36 cellular contexts compared by ENCODE assay signal in genomic region chr2:234714711-234715110, GRCh38.
"Had no signal": no experiment of that assay in that cellular context is flagged by ENCODE, and none has a peak within 500 bp of the region (broad histone marks: within the 10 kb centered on the region; RNA-seq: fewer than 3 reads in every experiment).

No MANE protein-coding gene starts in this region.

- H3K4me1 Mint-ChIP-seq: activated naive CD8-positive, alpha-beta T cell treated with anti-CD3 and anti-CD28 coated beads for 36 hours; activated T-helper 17 cell treated with anti-CD3 and anti-CD28 coated beads, Interleukin-2, amount 50 U/mL, for 72 hours had no signal

- FAIRE-seq: TTC549 had no signal

- ATAC-seq: activated T-cell treated with anti-CD3 and anti-CD28 coated beads, Interleukin-2, amount 50 U/mL, for 72 hours; activated T-helper 17 cell treated with anti-CD3 and anti-CD28 coated beads, Interleukin-2, amount 50 U/mL, for 72 hours; PC-3 had no signal

- H3K4me1 ChIP-seq: Peyer's patch had no signal

- H3K36me3 ChIP-seq: brain microvascular endothelial cell, Peyer's patch, SJSA1 had no signal

- H3K4me2 ChIP-seq: SK-N-SH had no signal

- H3K27ac ChIP-seq: brain microvascular endothelial cell, Peyer's patch, SJSA1 had no signal

- H3K36me3 Mint-ChIP-seq: activated CD4-positive, alpha-beta memory T cell treated with anti-CD3 and anti-CD28 coated beads for 36 hours; activated naive CD8-positive, alpha-beta T cell treated with anti-CD3 and anti-CD28 coated beads for 36 hours had no signal

- H3K9me3 ChIP-seq: Peyer's patch, SJSA1, SK-N-SH had no signal

- H3K4me3 ChIP-seq: Peyer's patch, SJSA1 had no signal

- H3K27me3 ChIP-seq: brain microvascular endothelial cell, Peyer's patch, SJSA1 had no signal

- DNase-seq: activated CD4-positive, alpha-beta memory T cell treated with anti-CD3 and anti-CD28 coated beads for 36 hours; activated CD4-positive, alpha-beta T cell treated with anti-CD3 and anti-CD28 coated beads for 4 hours; activated CD4-positive, alpha-beta T cell treated with anti-CD3 and anti-CD28 coated beads, Interleukin-2, amount 50 U/mL, for 1 hour; activated effector memory CD4-positive, alpha-beta T cell treated with anti-CD3 and anti-CD28 coated beads, Interleukin-2, amount 50 U/mL, for 16 hours; activated naive CD4-positive, alpha-beta T cell; activated naive CD4-positive, alpha-beta T cell treated with anti-CD3 and anti-CD28 coated beads, Interleukin-2, amount 50 U/mL, for 16 hours; activated naive CD8-positive, alpha-beta T cell treated with anti-CD3 and anti-CD28 coated beads for 36 hours; activated T-cell treated with anti-CD3 and anti-CD28 coated beads, Interleukin-2, amount 50 U/mL, for 1 hour; activated T-cell treated with anti-CD3 and anti-CD28 coated beads, Interleukin-2, amount 50 U/mL, for 72 hours; amniotic stem cell; aorta; brain microvascular endothelial cell; Kasumi-1; KG1; MM.1S; MV-4-11; NCI-H1092; NCI-H146; NCI-H187; NCI-H2029 treated with DMSO at 0.1 percent for 48 hours; NCI-H2107; NCI-H2171; NCI-H510A; NCI-H526; NCI-H748 treated with DMSO at 0.1 percent for 48 hours; NK-92 treated with Interleukin-12 subunit alpha and Interleukin-12 subunit beta, amount 100 ng/mL, for 24 hours; PC-3; Peyer's patch; RPMI8226; SHP77 treated with DMSO at 0.1 percent for 48 hours; SK-N-SH had no signal

- H3K27ac Mint-ChIP-seq: activated CD4-positive, alpha-beta memory T cell treated with anti-CD3 and anti-CD28 coated beads for 36 hours; activated naive CD8-positive, alpha-beta T cell treated with anti-CD3 and anti-CD28 coated beads for 36 hours; activated T-cell treated with anti-CD3 and anti-CD28 coated beads, Interleukin-2, amount 50 U/mL, for 72 hours; activated T-helper 17 cell treated with anti-CD3 and anti-CD28 coated beads, Interleukin-2, amount 50 U/mL, for 72 hours; T-helper 1 cell treated with Interleukin-12 subunit alpha and Interleukin-12 subunit beta and Interleukin-4 antibody, amounts not matched to agents 30 μg/mL and 1 μg/mL, for 36 hours; T-helper 2 cell treated with Interferon-gamma antibody and Interleukin-4, amounts not matched to agents 5 μg/mL and 100 μg/mL, for 36 hours had no signal

- H3K4me3 Mint-ChIP-seq: activated CD4-positive, alpha-beta memory T cell treated with anti-CD3 and anti-CD28 coated beads for 36 hours; activated naive CD8-positive, alpha-beta T cell treated with anti-CD3 and anti-CD28 coated beads for 36 hours; activated T-cell treated with anti-CD3 and anti-CD28 coated beads, Interleukin-2, amount 50 U/mL, for 72 hours; activated T-helper 17 cell treated with anti-CD3 and anti-CD28 coated beads, Interleukin-2, amount 50 U/mL, for 72 hours; T-helper 1 cell treated with Interleukin-12 subunit alpha and Interleukin-12 subunit beta and Interleukin-4 antibody, amounts not matched to agents 30 μg/mL and 1 μg/mL, for 36 hours; T-helper 2 cell treated with Interferon-gamma antibody and Interleukin-4, amounts not matched to agents 5 μg/mL and 100 μg/mL, for 36 hours had no signal

- H3K9ac ChIP-seq: SK-N-SH had no signal

- H3K9me3 Mint-ChIP-seq: activated CD4-positive, alpha-beta memory T cell treated with anti-CD3 and anti-CD28 coated beads for 36 hours; activated naive CD8-positive, alpha-beta T cell treated with anti-CD3 and anti-CD28 coated beads for 36 hours; activated T-cell treated with anti-CD3 and anti-CD28 coated beads, Interleukin-2, amount 50 U/mL, for 72 hours; activated T-helper 17 cell treated with anti-CD3 and anti-CD28 coated beads, Interleukin-2, amount 50 U/mL, for 72 hours; T-helper 1 cell treated with Interleukin-12 subunit alpha and Interleukin-12 subunit beta and Interleukin-4 antibody, amounts not matched to agents 30 μg/mL and 1 μg/mL, for 36 hours; T-helper 2 cell treated with Interferon-gamma antibody and Interleukin-4, amounts not matched to agents 5 μg/mL and 100 μg/mL, for 36 hours had no signal
